16 cellular contexts compared by ENCODE assay signal in genomic region chr13:59951011-59951410, GRCh38.
DNase-seq lines count a peak whose midpoint lies in the region; TF ChIP-seq lines count a peak whose summit lies in the region.
"Had no signal": no experiment of that assay in that cellular context is flagged by ENCODE, and none has a peak within 500 bp of the region (broad histone marks: within the 10 kb centered on the region; RNA-seq: fewer than 3 reads in every experiment).

No MANE protein-coding gene starts in this region.

- H3K4me3 ChIP-seq in brain microvascular endothelial cell (ENCODE audit: low read depth, low read length): no peak overlapping the region
- H3K4me3 ChIP-seq: A549, BLaER1, GM23338 had no signal

- in situ Hi-C loops in KBM-7 (cut with MboI; ENCODE audit: low pct_unique_long_range_greater_than_20kb, low sequenced_read_pairs) (no loop called here), brain microvascular endothelial cell (cut with HindIII; ENCODE audit: low pct_ligation_motif_present, low sequenced_read_pairs) (no loop called here)

- H3K36me3 ChIP-seq in brain microvascular endothelial cell (replicated peaks): no peaks in the 10 kb centered on the region

- no peaks in the 10 kb centered on the region for H3K36me3 Mint-ChIP-seq in glutamatergic neuron (ENCODE audit: unreplicated experiment)

- H3K9me3 Mint-ChIP-seq in glutamatergic neuron (ENCODE audit: unreplicated experiment): no peaks in the 10 kb centered on the region

- TF ChIP-seq CTCF in brain microvascular endothelial cell (IDR thresholded peaks at IDR 0.05; ENCODE audit: low read depth, low read length, missing control alignments) (no peak), glutamatergic neuron (IDR thresholded peaks at IDR 0.05; ENCODE audit: partially characterized antibody, unreplicated experiment) (no peak)

- no peak overlapping the region for H3K4me3 Mint-ChIP-seq in glutamatergic neuron (ENCODE audit: unreplicated experiment)
- H3K4me3 Mint-ChIP-seq: CD8-positive, alpha-beta memory T cell; GM23338; H9 had no signal

- H3K27me3 ChIP-seq in brain microvascular endothelial cell (replicated peaks): no peaks in the 10 kb centered on the region
- H3K27me3 ChIP-seq: BLaER1 had no signal

- no peak overlapping the region for H3K27ac Mint-ChIP-seq in glutamatergic neuron (ENCODE audit: unreplicated experiment)
- H3K27ac Mint-ChIP-seq: CD8-positive, alpha-beta memory T cell; GM23338 had no signal

- no peaks in the 10 kb centered on the region for H3K27me3 Mint-ChIP-seq in glutamatergic neuron (ENCODE audit: unreplicated experiment)
- H3K27me3 Mint-ChIP-seq: CD8-positive, alpha-beta memory T cell had no signal

- H3K4me1 Mint-ChIP-seq in glutamatergic neuron (ENCODE audit: low read depth, unreplicated experiment): no peaks in the 10 kb centered on the region
- H3K4me1 Mint-ChIP-seq: CD8-positive, alpha-beta memory T cell had no signal

- DNase-seq in KBM-7 (peak; percentile 29), amniotic epithelial cell (ENCODE audit: low read depth) (peak; percentile 1), brain microvascular endothelial cell (peak; percentile 49), retina (no peak), glutamatergic neuron (no peak)
- DNase-seq in activated naive CD4-positive, alpha-beta T cell treated with Interleukin-2 at 50 U/mL for 16 hours: no peak
- no peak for DNase-seq in activated T-cell treated with anti-CD3 and anti-CD28 coated beads, Interleukin-2, amount 50 U/mL, for 48 hours
- DNase-seq: AML-193; Caco-2; CD8-positive, alpha-beta memory T cell; DND-41; GF-D8; H9 had no signal

- no peak overlapping the region for H3K27ac ChIP-seq in brain microvascular endothelial cell
- H3K27ac ChIP-seq: A549, BLaER1 had no signal

Comparison
In these comparisons a context has a peak if more than half of its experiments do, and no peak if none do; other contexts are left out.
1. DNase-seq: peak in KBM-7 (single experiment), amniotic epithelial cell (single experiment) and brain microvascular endothelial cell (single experiment); none in retina (single experiment), glutamatergic neuron (single experiment), activated naive CD4-positive, alpha-beta T cell treated with Interleukin-2 at 50 U/mL for 16 hours (single experiment) and activated T-cell treated with anti-CD3 and anti-CD28 coated beads, Interleukin-2, amount 50 U/mL, for 48 hours (0 of 2).